Comparison of ENCODE assay signal across 8 cellular contexts in the genomic region with DNA sequence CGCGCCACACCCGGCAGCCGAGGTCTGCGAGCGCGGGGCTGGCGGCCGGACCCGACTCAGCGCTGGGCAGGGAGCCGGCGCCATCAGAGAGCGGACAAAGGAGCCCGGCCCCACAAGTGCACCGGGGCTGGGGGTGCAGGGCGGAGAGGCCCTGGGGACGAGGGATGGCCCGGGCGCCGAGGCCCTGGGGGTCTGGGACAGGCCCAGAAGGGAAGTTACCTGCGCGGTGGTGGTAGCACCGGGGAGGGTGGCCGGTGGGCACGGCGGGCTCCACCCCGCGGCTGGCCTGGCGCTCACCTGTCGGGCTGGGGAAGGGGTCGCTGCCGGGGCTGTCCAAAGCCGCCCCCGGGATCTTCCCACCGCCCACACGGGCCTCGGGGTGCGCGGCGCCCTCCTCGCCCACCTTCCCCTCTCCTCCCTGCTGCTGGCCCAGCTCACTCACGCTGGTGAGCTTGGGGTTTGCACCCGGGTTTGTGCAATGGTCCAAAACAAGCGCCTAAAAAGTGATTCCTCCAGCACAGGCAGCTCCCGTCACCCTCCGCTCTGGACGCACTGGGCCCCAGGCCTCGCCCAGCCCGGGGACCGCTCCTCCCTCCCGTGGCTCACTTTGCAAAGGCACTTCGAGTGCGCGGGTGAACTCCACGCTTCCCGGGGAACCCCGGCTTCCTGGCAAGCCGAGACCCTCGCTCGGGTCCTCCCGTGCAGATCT. TPM values are rescaled to one million over a fixed set of nuclear protein-coding genes. Genes with fewer than 3 reads are reported as not detected.
DNase-seq lines count a peak whose midpoint lies in the region; ATAC-seq and TF ChIP-seq lines count a peak whose summit lies in the region.

A gene with protein sequence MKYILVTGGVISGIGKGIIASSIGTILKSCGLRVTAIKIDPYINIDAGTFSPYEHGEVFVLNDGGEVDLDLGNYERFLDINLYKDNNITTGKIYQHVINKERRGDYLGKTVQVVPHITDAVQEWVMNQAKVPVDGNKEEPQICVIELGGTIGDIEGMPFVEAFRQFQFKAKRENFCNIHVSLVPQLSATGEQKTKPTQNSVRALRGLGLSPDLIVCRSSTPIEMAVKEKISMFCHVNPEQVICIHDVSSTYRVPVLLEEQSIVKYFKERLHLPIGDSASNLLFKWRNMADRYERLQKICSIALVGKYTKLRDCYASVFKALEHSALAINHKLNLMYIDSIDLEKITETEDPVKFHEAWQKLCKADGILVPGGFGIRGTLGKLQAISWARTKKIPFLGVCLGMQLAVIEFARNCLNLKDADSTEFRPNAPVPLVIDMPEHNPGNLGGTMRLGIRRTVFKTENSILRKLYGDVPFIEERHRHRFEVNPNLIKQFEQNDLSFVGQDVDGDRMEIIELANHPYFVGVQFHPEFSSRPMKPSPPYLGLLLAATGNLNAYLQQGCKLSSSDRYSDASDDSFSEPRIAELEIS (minus strand): TSS at position 554 of the 709 bp plus-strand sequence. CDS start 9,767 bp downstream, outside the sequence.

- H3K36me3 ChIP-seq in SK-N-MC (ENCODE audit: insufficient read depth, low read length) (no peaks in the 10 kb centered on the region), cardiac muscle cell (no peaks in the 10 kb centered on the region), parathyroid adenoma (ENCODE audit: control insufficient read depth, insufficient read depth, low read length) (no peaks in the 10 kb centered on the region)

- H3K4me3 ChIP-seq in SK-N-MC (peak within 1 kb of the TSS; percentile 78), cardiac muscle cell (peak within 1 kb of the TSS; percentile 88), parathyroid adenoma (ENCODE audit: low read depth, low read length) (peak within 1 kb of the TSS; percentile 61)

- H3K9me3 ChIP-seq in SK-N-MC (ENCODE audit: low read depth, low read length) (no peaks in the 10 kb centered on the region), cardiac muscle cell (ENCODE audit: low read depth) (no peaks in the 10 kb centered on the region), parathyroid adenoma (ENCODE audit: control insufficient read depth, low read length) (no peaks in the 10 kb centered on the region)

- TF ChIP-seq CTCF in cardiac muscle cell (IDR thresholded peaks at IDR 0.05; ENCODE audit: low read depth, low read length), result peak; percentile 5
- no peak for TF ChIP-seq CTCF in parathyroid adenoma (IDR thresholded peaks at IDR 0.05)

- H3K4me2 ChIP-seq in parathyroid adenoma (ENCODE audit: low read length), result peak within 1 kb of the TSS; percentile 73

- no peaks in the 10 kb centered on the region for H3K9me3 Mint-ChIP-seq in activated naive CD8-positive, alpha-beta T cell treated with anti-CD3 and anti-CD28 coated beads, Interleukin-2, amount 50 U/mL, for 24 hours

- H3K27ac ChIP-seq in SK-N-MC (no peak within 1 kb of the TSS), cardiac muscle cell (peak within 1 kb of the TSS; percentile 71), parathyroid adenoma (peak within 1 kb of the TSS; percentile 75)

- H3K9ac ChIP-seq in SK-N-MC (ENCODE audit: insufficient read length), result peak within 1 kb of the TSS; percentile 78
- peak within 1 kb of the TSS; percentile 61 for H3K9ac ChIP-seq in parathyroid adenoma

- H3K36me3 Mint-ChIP-seq in activated naive CD8-positive, alpha-beta T cell treated with anti-CD3 and anti-CD28 coated beads, Interleukin-2, amount 50 U/mL, for 24 hours (ENCODE audit: low read depth), result no peaks in the 10 kb centered on the region

- H3K4me3 Mint-ChIP-seq in activated naive CD8-positive, alpha-beta T cell treated with anti-CD3 and anti-CD28 coated beads, Interleukin-2, amount 50 U/mL, for 24 hours, result peak within 1 kb of the TSS; percentile 83

- H3K27me3 ChIP-seq in cardiac muscle cell (no peaks in the 10 kb centered on the region), parathyroid adenoma (ENCODE audit: control insufficient read depth, insufficient read depth, low read length) (no peaks in the 10 kb centered on the region)

- peak within 1 kb of the TSS; percentile 73 for H3K27ac Mint-ChIP-seq in activated naive CD8-positive, alpha-beta T cell treated with anti-CD3 and anti-CD28 coated beads, Interleukin-2, amount 50 U/mL, for 24 hours

- H3K27me3 Mint-ChIP-seq in activated naive CD8-positive, alpha-beta T cell treated with anti-CD3 and anti-CD28 coated beads, Interleukin-2, amount 50 U/mL, for 24 hours, result no peaks in the 10 kb centered on the region

- H3K4me1 Mint-ChIP-seq in activated naive CD8-positive, alpha-beta T cell treated with anti-CD3 and anti-CD28 coated beads, Interleukin-2, amount 50 U/mL, for 24 hours, result peaks cover 17% of the 10 kb centered on the region

- peak within 1 kb of the TSS; percentile 89 for H2AFZ ChIP-seq in parathyroid adenoma

- no peaks in the 10 kb centered on the region for H3K79me2 ChIP-seq in parathyroid adenoma

- DNase-seq in Daoy (ENCODE audit: low read depth) (peak; percentile 59), HUDEP-2 (lab: John Stamatoyannopoulos, UW; ENCODE audit: unreplicated experiment in 76 of 76) (peak in 70 of 76 experiments; percentile 1 to 62 (median 32)), SK-N-MC (ENCODE audit: low read depth, low spot score) (no peak), cardiac muscle cell (ENCODE audit: low read depth in 1 of 2, low spot score in 1 of 2) (peak; percentile 70 to 78), cerebellar nuclear complex (lab: John Stamatoyannopoulos, UW) (no peak)
- peak; percentile 51 for DNase-seq in activated naive CD8-positive, alpha-beta T cell treated with anti-CD3 and anti-CD28 coated beads, Interleukin-2, amount 50 U/mL, for 24 hours

- H3K4me1 ChIP-seq in cardiac muscle cell (ENCODE audit: low read depth) (peaks cover 7% of the 10 kb centered on the region), parathyroid adenoma (no peaks in the 10 kb centered on the region)

- ATAC-seq in GM21423 (IDR thresholded peaks at IDR 0.05; ENCODE audit: unreplicated experiment), result peak; percentile 85
- ATAC-seq in activated naive CD8-positive, alpha-beta T cell treated with anti-CD3 and anti-CD28 coated beads, Interleukin-2, amount 50 U/mL, for 24 hours, result peak; percentile 93

RNA-seq across cellular contexts. Expression of the gene that starts here (rescaled TPM):
- 9.0 and 11.9 TPM in 2 replicates for total RNA-seq in Daoy (2014; rRNA removed; shearing (Covaris generic))
- total RNA-seq in cardiac muscle cell, result 49.3 and 51.0 TPM in 2 replicates
- 37.4 and 50.9 TPM in 2 replicates for polyA plus RNA-seq in cardiac muscle cell

Comparison
In these comparisons a context has a peak if more than half of its experiments do, and no peak if none do; other contexts are left out.
1. DNase-seq: peak in Daoy (single experiment), HUDEP-2 (70 of 76), activated naive CD8-positive, alpha-beta T cell treated with anti-CD3 and anti-CD28 coated beads, Interleukin-2, amount 50 U/mL, for 24 hours (single experiment) and cardiac muscle cell (2 of 2); none in SK-N-MC (single experiment) and cerebellar nuclear complex (0 of 2).
2. Peak in every context shown above with its lines, with median percentiles within 50 percentile points of each other: H3K4me3 ChIP-seq.